ENCODE assay signal across 17 cellular contexts in the genomic region with DNA sequence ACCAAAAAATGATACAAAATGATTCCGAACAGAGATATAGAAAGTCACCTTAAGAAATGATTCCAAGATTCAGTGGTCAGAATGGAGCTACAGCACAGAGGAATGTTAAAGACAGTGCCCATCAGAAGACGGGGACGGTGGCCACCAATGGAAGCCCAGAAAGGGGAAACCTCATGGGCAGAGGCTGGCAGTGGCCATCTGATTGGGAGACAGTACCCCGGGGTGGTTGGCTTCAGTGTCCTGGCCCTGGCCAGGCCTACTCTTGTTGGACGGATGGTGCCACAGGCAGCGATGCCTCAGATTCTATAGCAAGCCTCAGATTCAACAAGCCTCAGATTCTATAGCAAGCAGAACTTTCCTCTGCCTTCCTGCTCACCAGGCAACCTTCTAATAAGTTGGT. TPM values are rescaled to one million over a fixed set of nuclear protein-coding genes. Genes with fewer than 3 reads are reported as not detected.
A peak's percentile ranks its signal among the peaks of the same experiment; 100 is the strongest.
DNase-seq lines count a peak whose midpoint lies in the region; ATAC-seq and TF ChIP-seq lines count a peak whose summit lies in the region.
"Had no signal": no experiment of that assay in that cellular context is flagged by ENCODE, and none has a peak within 500 bp of the region (broad histone marks: within the 10 kb centered on the region; RNA-seq: fewer than 3 reads in every experiment).

No MANE protein-coding gene starts in this region.

- H3K27me3 ChIP-seq in ACC112 (ENCODE audit: insufficient read depth, low read length) (no peaks in the 10 kb centered on the region), IMR-90 (ENCODE audit: control insufficient read depth, insufficient read depth, low read length) (no peaks in the 10 kb centered on the region), osteoblast (ENCODE audit: insufficient read depth, low read length) (no peaks in the 10 kb centered on the region), vagina (no peaks in the 10 kb centered on the region)
- H3K27me3 ChIP-seq: BLaER1 treated with 17β-estradiol and CSF1 and Interleukin-3, amounts not matched to agents 10 nM and 100 nM had no signal

- WGBS in IMR-90 (ENCODE audit: extremely low coverage in 2 of 2, insufficient read length in 1 of 2), 2 experiments, result 83% methylated on average over 2 of the region's 6 CpGs; no CpG with 5 or more reads in 1 of the 2 experiments

- TF ChIP-seq POLR2A in IMR-90 (IDR thresholded peaks at IDR 0.05; ENCODE audit: low read depth, low read length) (no peak), vagina (IDR thresholded peaks at IDR 0.05) (no peak)

- in situ Hi-C loops in IMR-90 (cut with MboI; ENCODE audit: low sequenced_read_pairs), result no loop called here

- H3K27ac ChIP-seq in ACC112 (ENCODE audit: low read depth, low read length) (peak overlapping the region; percentile 64), IMR-90 (ENCODE audit: insufficient read depth, low read length) (no peak overlapping the region), osteoblast (ENCODE audit: low read depth, low read length) (peak overlapping the region; percentile 65), vagina (no peak overlapping the region)
- H3K27ac ChIP-seq: BLaER1 treated with 17β-estradiol and CSF1 and Interleukin-3, amounts not matched to agents 10 nM and 100 nM had no signal

- H3K56ac ChIP-seq in IMR-90 (ENCODE audit: extremely low read depth, insufficient read depth, low read length), result no peak overlapping the region

- ATAC-seq in IMR-90 (ENCODE audit: low read depth), result no peak
- no peak for ATAC-seq in HG03095 (IDR thresholded peaks at IDR 0.05; ENCODE audit: unreplicated experiment)
- ATAC-seq in GM21576 (IDR thresholded peaks at IDR 0.05; ENCODE audit: unreplicated experiment), result no peak
- ATAC-seq: CD8-positive, alpha-beta T cell; GM23338 had no signal

- no peak overlapping the region for H3K4me3 ChIP-seq in ACC112 (ENCODE audit: low read depth, low read length)
- H3K4me3 ChIP-seq in IMR-90 (ENCODE audit: insufficient read depth, low read depth, low read length), result no peak overlapping the region
- no peak overlapping the region for H3K4me3 ChIP-seq in osteoblast (ENCODE audit: insufficient read depth, low read length)
- H3K4me3 ChIP-seq in vagina, result no peak overlapping the region
- H3K4me3 ChIP-seq: BLaER1 treated with 17β-estradiol and CSF1 and Interleukin-3, amounts not matched to agents 10 nM and 100 nM; GM23338 had no signal

- H3K18ac ChIP-seq in IMR-90 (ENCODE audit: low read depth, low read length), result peak overlapping the region; percentile 25; the same call in 1 of the 2 replicates

- peak overlapping the region; percentile 35 for H2BK120ac ChIP-seq in IMR-90 (ENCODE audit: low read depth, low read length)

- H3K79me1 ChIP-seq in IMR-90 (ENCODE audit: low read depth in 1 of 2, low read length in 2 of 2), result no peaks in the 10 kb centered on the region

- intact Hi-C loops in IMR-90 (cut with micrococcal nuclease), result no loop called here
- intact Hi-C loops in vagina (cut with DNase I), result no loop called here

- H2BK20ac ChIP-seq in IMR-90 (ENCODE audit: low read depth, low read length), result peak overlapping the region; percentile 50

- dilution Hi-C loops in IMR-90 (cut with HindIII; ENCODE audit: low sequenced_read_pairs, unreplicated experiment), result no loop called here

- H2BK5ac ChIP-seq in IMR-90 (ENCODE audit: low read depth, low read length, poor library complexity, severe bottlenecking), result peak overlapping the region; percentile 45

- CTCF ChIA-PET in IMR-90 (lab: Yijun Ruan, JAX), result no interaction called here

- H3K79me2 ChIP-seq in ACC112 (ENCODE audit: control insufficient read depth, insufficient read depth, low read length, unreplicated experiment) (no peaks in the 10 kb centered on the region), osteoblast (ENCODE audit: insufficient read depth, low read length) (no peaks in the 10 kb centered on the region)

- POLR2A ChIA-PET in IMR-90 (lab: Charles Lee; ENCODE audit: unreplicated experiment), result interaction anchor here (1.1 kb wide), 1 partner anchor 48 kb away, joined by 4 read pairs; a partner anchor contains a TSS

- H3K9me1 ChIP-seq in IMR-90 (ENCODE audit: insufficient read depth, low read length), result 0 out of 2 replicates have a peak, but pooled peaks cover 9% of the 10 kb centered on the region

- peak overlapping the region; percentile 51 for H3K14ac ChIP-seq in IMR-90 (replicated peaks; ENCODE audit: low read depth, low read length)

- peaks cover 43% of the 10 kb centered on the region for H3K4me1 ChIP-seq in ACC112 (ENCODE audit: control insufficient read depth, insufficient read depth, low read length, unreplicated experiment)
- peaks cover 9% of the 10 kb centered on the region for H3K4me1 ChIP-seq in IMR-90 (ENCODE audit: control insufficient read depth, insufficient read depth, low read length)
- peaks cover 20% of the 10 kb centered on the region for H3K4me1 ChIP-seq in osteoblast (ENCODE audit: insufficient read depth, low read length)
- no peaks in the 10 kb centered on the region for H3K4me1 ChIP-seq in vagina

- no peak for DNase-seq in IMR-90
- DNase-seq in chondrocyte (ENCODE audit: low spot score), result no peak
- DNase-seq in osteoblast (ENCODE audit: insufficient read length, low spot score, missing footprints), result no peak
- no peak for DNase-seq in vagina (ENCODE audit: extremely low spot score in 2 of 2)
- no peak for DNase-seq in DMS53 treated with DMSO at 0.1 percent for 48 hours (lab: John Stamatoyannopoulos, UW; ENCODE audit: unreplicated experiment)
- DNase-seq: 8988T; CD8-positive, alpha-beta T cell; DMS 273 treated with DMSO at 0.1 percent for 48 hours; DMS53 had no signal

- no peak overlapping the region for H3K4me3 Mint-ChIP-seq in chondrocyte (ENCODE audit: unreplicated experiment)
- H3K4me3 Mint-ChIP-seq: B cell; CD8-positive, alpha-beta T cell; GM23338 had no signal

- peak overlapping the region; percentile 28 for H3K4ac ChIP-seq in IMR-90 (ENCODE audit: low read depth, low read length)

- H2AFZ ChIP-seq in ACC112 (ENCODE audit: low read length, unreplicated experiment) (no peak overlapping the region), IMR-90 (replicated peaks; ENCODE audit: low read length, poor library complexity) (no peak overlapping the region), osteoblast (ENCODE audit: low read length) (no peak overlapping the region)
- H2AFZ ChIP-seq: GM23338 had no signal

- TF ChIP-seq RAD21 in IMR-90 (IDR thresholded peaks at IDR 0.05; ENCODE audit: low read length), result no peak

- H2BK15ac ChIP-seq in IMR-90 (ENCODE audit: low read depth, low read length), result peak overlapping the region; percentile 47; the same call in 1 of the 3 replicates

- no peaks in the 10 kb centered on the region for H3K9me3 Mint-ChIP-seq in chondrocyte (ENCODE audit: low read depth)
- H3K9me3 Mint-ChIP-seq: CD8-positive, alpha-beta T cell had no signal

- peaks cover 55% of the 10 kb centered on the region for H3K4me1 Mint-ChIP-seq in chondrocyte (ENCODE audit: low read depth)
- H3K4me1 Mint-ChIP-seq: B cell, GM23338 had no signal

- no peaks in the 10 kb centered on the region for H4K20me1 ChIP-seq in IMR-90 (ENCODE audit: insufficient read depth, low read length)
- H4K20me1 ChIP-seq in osteoblast (ENCODE audit: insufficient read depth, low read length), result no peaks in the 10 kb centered on the region
- H4K20me1 ChIP-seq: BLaER1 treated with 17β-estradiol and CSF1 and Interleukin-3, amounts not matched to agents 10 nM and 100 nM had no signal

- no peak overlapping the region for H3K23ac ChIP-seq in IMR-90 (ENCODE audit: low read depth, low read length)

- H3K9ac ChIP-seq in IMR-90 (ENCODE audit: low read depth, low read length), result no peak overlapping the region
- H3K9ac ChIP-seq: BLaER1 treated with 17β-estradiol and CSF1 and Interleukin-3, amounts not matched to agents 10 nM and 100 nM had no signal

- H4K91ac ChIP-seq in IMR-90 (ENCODE audit: insufficient read depth, low read depth, low read length), result peak overlapping the region; percentile 42

- H3K4me2 ChIP-seq in IMR-90 (ENCODE audit: low read depth, low read length) (no peak overlapping the region), osteoblast (ENCODE audit: insufficient read depth, low read length) (no peak overlapping the region)
- H3K4me2 ChIP-seq: BLaER1 treated with 17β-estradiol and CSF1 and Interleukin-3, amounts not matched to agents 10 nM and 100 nM; GM23338 had no signal

- peak overlapping the region; percentile 34 for H3K27ac Mint-ChIP-seq in chondrocyte (ENCODE audit: unreplicated experiment)
- H3K27ac Mint-ChIP-seq: B cell; CD8-positive, alpha-beta T cell; GM23338 had no signal

- TF ChIP-seq CTCF in IMR-90 (conservative IDR thresholded peaks at IDR 0.05; ENCODE audit: low read depth, low read length) (no peak), chondrocyte (IDR thresholded peaks at IDR 0.05) (no peak), osteoblast (IDR thresholded peaks at IDR 0.05; ENCODE audit: extremely low read depth, low read depth, low read length) (no peak), vagina (IDR thresholded peaks at IDR 0.05) (no peak)

- no peaks in the 10 kb centered on the region for H3K9me3 ChIP-seq in IMR-90 (ENCODE audit: control insufficient read depth, insufficient read depth, low read length)
- no peaks in the 10 kb centered on the region for H3K9me3 ChIP-seq in osteoblast (ENCODE audit: low read depth, low read length)
- H3K9me3 ChIP-seq in vagina, result no peaks in the 10 kb centered on the region

- H2AK9ac ChIP-seq in IMR-90 (replicated peaks; ENCODE audit: low read depth, low read length, poor library complexity), result no peak overlapping the region

- no TSS peak for BruUV-seq in IMR-90 (replicated peaks; lab: Mats Ljungman, UMichigan)

- H4K8ac ChIP-seq in IMR-90 (ENCODE audit: low read depth in 2 of 2, low read length in 2 of 2), result no peak overlapping the region; a peak in 1 of 4 replicates

- H4K5ac ChIP-seq in IMR-90 (ENCODE audit: low read depth, low read length), result no peak overlapping the region

- no peaks in the 10 kb centered on the region for H3K36me3 Mint-ChIP-seq in chondrocyte (ENCODE audit: low read depth)
- H3K36me3 Mint-ChIP-seq: CD8-positive, alpha-beta T cell had no signal

- no peaks in the 10 kb centered on the region for H3K36me3 ChIP-seq in ACC112 (ENCODE audit: insufficient read depth, low read length)
- no peaks in the 10 kb centered on the region for H3K36me3 ChIP-seq in IMR-90 (ENCODE audit: control insufficient read depth, insufficient read depth, low read length)
- no peaks in the 10 kb centered on the region for H3K36me3 ChIP-seq in osteoblast (ENCODE audit: insufficient read depth, low read length)
- no peaks in the 10 kb centered on the region for H3K36me3 ChIP-seq in vagina
- H3K36me3 ChIP-seq: BLaER1 treated with 17β-estradiol and CSF1 and Interleukin-3, amounts not matched to agents 10 nM and 100 nM had no signal

- no peaks in the 10 kb centered on the region for H3K27me3 Mint-ChIP-seq in chondrocyte (ENCODE audit: low read depth)

- peak overlapping the region; percentile 30; the same call in 1 of the 2 replicates for H2AK5ac ChIP-seq in IMR-90 (ENCODE audit: low read depth, low read length)

RNA-seq across cellular contexts. Expression of a gene that starts 16.6 kb away (rescaled TPM):
- total RNA-seq in IMR-90 (2012; rRNA removed), result under 0.01 TPM in 1 of 2 replicates, not detected in the other
- 0.20 and 0.21 TPM in 2 replicates for polyA plus RNA-seq in IMR-90 (2012; rRNA removed)
- polyA plus RNA-seq in IMR-90 (2012; cell fraction: cytosol; rRNA removed), result 0.13 and 0.53 TPM in 2 replicates
- 0.28 and 0.29 TPM in 2 replicates for polyA plus RNA-seq in IMR-90 (2012; cell fraction: nucleus; rRNA removed; ENCODE audit: low replicate concordance)
- 0.15 TPM in 1 of 3 replicates, not detected in the others for total RNA-seq in chondrocyte
- 1.8 TPM in 2 replicates for total RNA-seq in osteoblast
- total RNA-seq in vagina, result 88.6 TPM
- total RNA-seq: A673, GM23338, HepG2 had no signal
- polyA plus RNA-seq: HepG2 had no signal

RNA-seq across cellular contexts. Expression of a gene that starts 48.1 kb away (rescaled TPM):
- total RNA-seq in IMR-90 (2012; rRNA removed), result 249 and 263 TPM in 2 replicates
- polyA plus RNA-seq in IMR-90 (2012; rRNA removed), result 210 and 215 TPM in 2 replicates
- polyA plus RNA-seq in IMR-90 (2012; cell fraction: cytosol; rRNA removed), result 227 and 248 TPM in 2 replicates
- polyA plus RNA-seq in IMR-90 (2012; cell fraction: nucleus; rRNA removed; ENCODE audit: low replicate concordance), result 253 and 276 TPM in 2 replicates
- total RNA-seq in chondrocyte, result 188 to 208 TPM (median 190 TPM) in 3 replicates
- 183 and 185 TPM in 2 replicates for total RNA-seq in osteoblast
- total RNA-seq in vagina, result 233 TPM

RNA-seq across cellular contexts. Expression of a gene that starts 52.1 kb away (rescaled TPM):
- 39.2 and 52.3 TPM in 2 replicates for total RNA-seq in IMR-90 (2012; rRNA removed)
- 26.8 and 30.8 TPM in 2 replicates for polyA plus RNA-seq in IMR-90 (2012; rRNA removed)
- 11.4 and 11.6 TPM in 2 replicates for polyA plus RNA-seq in IMR-90 (2012; cell fraction: cytosol; rRNA removed)
- polyA plus RNA-seq in IMR-90 (2012; cell fraction: nucleus; rRNA removed; ENCODE audit: low replicate concordance), result 11.0 and 26.3 TPM in 2 replicates
- 56.1 to 76.9 TPM (median 57.4 TPM) in 3 replicates for total RNA-seq in chondrocyte
- 59.0 and 60.1 TPM in 2 replicates for total RNA-seq in osteoblast
- 36.8 TPM for total RNA-seq in vagina

Comparison
In these comparisons a context has a peak if more than half of its experiments do, and no peak if none do; other contexts are left out.
1. H3K27ac ChIP-seq: peak in ACC112 (single experiment) and osteoblast (single experiment); none in IMR-90 (single experiment) and vagina (single experiment).
2. RNA of a gene that starts 16.6 kb away (total RNA-seq): 88.6 TPM in vagina (single experiment); 1.8 TPM in osteoblast, under 0.01 TPM in IMR-90 and 0.15 TPM in chondrocyte; every median in the first group is over 10 times any median in the second.